1 cellular context compared by ENCODE assay signal in the genomic region with DNA sequence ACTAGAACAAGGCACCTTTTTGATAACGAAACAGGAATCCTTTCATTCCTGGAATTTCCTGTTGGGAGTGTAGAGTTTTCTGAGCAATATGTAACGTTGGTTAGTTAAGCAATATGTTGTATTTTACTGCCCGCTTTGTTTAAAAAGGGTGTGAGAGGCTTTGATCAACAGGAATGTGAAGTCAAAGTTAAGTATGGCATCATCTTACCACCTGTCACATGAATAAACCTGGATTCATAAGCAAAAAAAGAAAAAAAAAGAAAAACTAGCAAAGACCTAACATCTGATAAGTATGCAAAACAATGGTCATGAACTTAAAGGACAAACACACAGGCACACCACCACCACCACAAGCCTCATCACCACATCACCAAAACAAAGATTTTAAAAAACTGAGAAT.
TF ChIP-seq lines count a peak whose summit lies in the region.

No MANE protein-coding gene starts in this region.

TF ChIP-seq in A549, 52 proteins besides CTCF, POLR2A, EP300 and RAD21 (continued from another document):
- TF ChIP-seq, protein P1, sequence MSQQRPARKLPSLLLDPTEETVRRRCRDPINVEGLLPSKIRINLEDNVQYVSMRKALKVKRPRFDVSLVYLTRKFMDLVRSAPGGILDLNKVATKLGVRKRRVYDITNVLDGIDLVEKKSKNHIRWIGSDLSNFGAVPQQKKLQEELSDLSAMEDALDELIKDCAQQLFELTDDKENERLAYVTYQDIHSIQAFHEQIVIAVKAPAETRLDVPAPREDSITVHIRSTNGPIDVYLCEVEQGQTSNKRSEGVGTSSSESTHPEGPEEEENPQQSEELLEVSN (IDR thresholded peaks at IDR 0.05; ENCODE audit: borderline replicate concordance, low read depth): no peak
- TF ChIP-seq HDAC2 (IDR thresholded peaks at IDR 0.05): no peak
- no peak for TF ChIP-seq FOSL2 (IDR thresholded peaks at IDR 0.05)
- peak; percentile 60 for TF ChIP-seq FOSL2 (CRISPR knock-in tag; IDR thresholded peaks at IDR 0.05)
- peak; percentile 86 to 87; a peak in 3 of 4 replicates for TF ChIP-seq CEBPB (IDR thresholded peaks at IDR 0.05)
- TF ChIP-seq, protein P2, sequence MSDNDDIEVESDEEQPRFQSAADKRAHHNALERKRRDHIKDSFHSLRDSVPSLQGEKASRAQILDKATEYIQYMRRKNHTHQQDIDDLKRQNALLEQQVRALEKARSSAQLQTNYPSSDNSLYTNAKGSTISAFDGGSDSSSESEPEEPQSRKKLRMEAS (IDR thresholded peaks at IDR 0.05): peak; percentile 22; the same call in 1 of the 2 replicates
- TF ChIP-seq, protein P3, sequence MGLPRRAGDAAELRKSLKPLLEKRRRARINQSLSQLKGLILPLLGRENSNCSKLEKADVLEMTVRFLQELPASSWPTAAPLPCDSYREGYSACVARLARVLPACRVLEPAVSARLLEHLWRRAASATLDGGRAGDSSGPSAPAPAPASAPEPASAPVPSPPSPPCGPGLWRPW (IDR thresholded peaks at IDR 0.05): peak; percentile 60; the same call in 1 of the 2 replicates
TF ChIP-seq in A549: peak in this region for 10.
